In genomic region chr20:63087236-63087871, GRCh38 we compare ENCODE assay signal across 1 cellular context.
TF ChIP-seq lines count a peak whose summit lies in the region.

No MANE protein-coding gene starts in this region.

TF ChIP-seq in HepG2, 621 proteins besides CTCF, POLR2A, EP300 and RAD21 (continued from another document):
- TF ChIP-seq ZBTB49 (CRISPR knock-in tag; IDR thresholded peaks at IDR 0.05; ENCODE audit: borderline replicate concordance) = no peak
- TF ChIP-seq REST (IDR thresholded peaks at IDR 0.05; ENCODE audit: borderline replicate concordance in 1 of 2, low read depth in 1 of 2, low read length in 2 of 2) = no peak
- 0 out of 2 replicates have a peak, but pooled peaks have one; percentile 46 for TF ChIP-seq FOXO4 (CRISPR knock-in tag; conservative IDR thresholded peaks at IDR 0.05)
- TF ChIP-seq FOXA3 (CRISPR knock-in tag; IDR thresholded peaks at IDR 0.05) = no peak
- no peak for TF ChIP-seq KLF15 (CRISPR knock-in tag; IDR thresholded peaks at IDR 0.05; ENCODE audit: borderline replicate concordance)
TF ChIP-seq in HepG2: peak in this region for 3.
